14 cellular contexts compared by ENCODE assay signal in the genomic region with DNA sequence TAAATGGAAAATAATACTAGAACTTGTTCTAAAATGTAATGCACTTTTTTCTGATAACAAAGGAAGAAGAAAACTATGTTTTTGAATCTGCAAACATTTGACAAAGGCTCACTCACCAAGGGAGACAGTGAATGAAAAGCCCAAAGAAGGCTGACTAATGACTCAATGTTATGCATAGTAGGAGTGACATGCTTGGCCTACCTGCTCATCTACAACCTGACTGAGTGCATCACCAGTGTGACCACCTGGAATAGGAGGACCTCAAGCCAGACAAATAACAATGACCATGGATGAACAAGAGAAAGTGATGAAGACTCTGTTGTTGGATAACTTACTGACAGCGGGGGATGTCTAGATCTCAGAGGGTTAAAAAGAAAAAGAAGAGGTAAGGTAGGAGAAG.
DNase-seq lines count a peak whose midpoint lies in the region; ATAC-seq, FAIRE-seq and TF ChIP-seq lines count a peak whose summit lies in the region.
"Had no signal": no experiment of that assay in that cellular context is flagged by ENCODE, and none has a peak within 500 bp of the region (broad histone marks: within the 10 kb centered on the region; RNA-seq: fewer than 3 reads in every experiment).

No MANE protein-coding gene starts in this region.

- CTCF ChIA-PET in IMR-90 (lab: Yijun Ruan, JAX) = no interaction called here
- CTCF ChIA-PET in H1 (lab: Charles Lee; ENCODE audit: partially characterized antibody) = no interaction called here

- H2AFZ ChIP-seq in H9 (ENCODE audit: low read length) (no peak overlapping the region), IMR-90 (replicated peaks; ENCODE audit: low read length, poor library complexity) (no peak overlapping the region), H1 (ENCODE audit: low read length) (no peak overlapping the region), keratinocyte (ENCODE audit: control insufficient read depth, low read length) (no peak overlapping the region)

- H3K79me2 ChIP-seq in H9 (ENCODE audit: insufficient read depth, low read length) (no peaks in the 10 kb centered on the region), H1 (ENCODE audit: control insufficient read depth in 1 of 2, insufficient read depth in 2 of 2, low read length in 2 of 2) (no peaks in the 10 kb centered on the region), keratinocyte (ENCODE audit: control insufficient read depth, insufficient read depth, low read length) (no peaks in the 10 kb centered on the region)

- no TSS peak for BruUV-seq in IMR-90 (replicated peaks; lab: Mats Ljungman, UMichigan)

- H3K14ac ChIP-seq in H9 (ENCODE audit: insufficient read depth, low read length) (no peak overlapping the region), IMR-90 (replicated peaks; ENCODE audit: low read depth, low read length) (no peak overlapping the region), H1 (ENCODE audit: insufficient read length) (no peak overlapping the region)

- H3K9ac ChIP-seq in H9 (ENCODE audit: extremely low read depth, insufficient read length, low read length) (no peak overlapping the region), IMR-90 (ENCODE audit: low read depth, low read length) (no peak overlapping the region), H1 (replicated peaks in 1 of 4; ENCODE audit: extremely low read depth in 1 of 4, low read depth in 3 of 4, low read length in 3 of 4) (no peak overlapping the region), keratinocyte (ENCODE audit: control insufficient read depth, extremely low read depth, insufficient read depth, low read length) (no peak overlapping the region)
- H3K9ac ChIP-seq: BLaER1 treated with 17β-estradiol and CSF1 and Interleukin-3, amounts not matched to agents 10 nM and 100 nM had no signal

- H3K23ac ChIP-seq in H9 (ENCODE audit: insufficient read length, low read depth, low read length) (no peak overlapping the region), IMR-90 (ENCODE audit: low read depth, low read length) (no peak overlapping the region), H1 (ENCODE audit: insufficient read length) (no peak overlapping the region)

- H2BK12ac ChIP-seq in H9 (ENCODE audit: insufficient read length, low read depth, low read length) (no peak overlapping the region), H1 (ENCODE audit: low read depth, low read length) (no peak overlapping the region)

- H3K27me3 ChIP-seq in H9 (ENCODE audit: insufficient read depth, low read length) (no peaks in the 10 kb centered on the region), IMR-90 (ENCODE audit: control insufficient read depth, insufficient read depth, low read length) (no peaks in the 10 kb centered on the region), H1 (replicated peaks in 1 of 4; ENCODE audit: control insufficient read depth in 3 of 4, extremely low read depth in 1 of 4, insufficient read depth in 3 of 4, low read length in 3 of 4) (no peaks in the 10 kb centered on the region), keratinocyte (ENCODE audit: control insufficient read depth, extremely low read depth, insufficient read depth, low read length) (no peaks in the 10 kb centered on the region), body of pancreas (no peaks in the 10 kb centered on the region)
- H3K27me3 ChIP-seq: BLaER1 treated with 17β-estradiol and CSF1 and Interleukin-3, amounts not matched to agents 10 nM and 100 nM had no signal

- no peak overlapping the region for H3T11ph ChIP-seq in H9 (ENCODE audit: low read length)

- no peak for TF ChIP-seq POLR2A in IMR-90 (IDR thresholded peaks at IDR 0.05; ENCODE audit: low read depth, low read length)
- no peak for TF ChIP-seq POLR2A in H1 (IDR thresholded peaks at IDR 0.05; ENCODE audit: control extremely low read depth in 1 of 2, low read depth in 2 of 2, low read length in 2 of 2)
- TF ChIP-seq POLR2A in body of pancreas (IDR thresholded peaks at IDR 0.05) = no peak

- H4K20me1 ChIP-seq in H9 (ENCODE audit: control insufficient read depth, insufficient read depth, insufficient read length) = no peaks in the 10 kb centered on the region
- no peaks in the 10 kb centered on the region for H4K20me1 ChIP-seq in IMR-90 (ENCODE audit: insufficient read depth, low read length)
- H4K20me1 ChIP-seq in H1 (replicated peaks in 1 of 2; ENCODE audit: control insufficient read depth in 1 of 2, insufficient read depth in 2 of 2, low read length in 2 of 2) = no peaks in the 10 kb centered on the region
- no peaks in the 10 kb centered on the region for H4K20me1 ChIP-seq in keratinocyte (ENCODE audit: control insufficient read depth, extremely low read depth, insufficient read depth, low read length)
- H4K20me1 ChIP-seq: BLaER1 treated with 17β-estradiol and CSF1 and Interleukin-3, amounts not matched to agents 10 nM and 100 nM had no signal

- DNase-seq in H9 (no peak), IMR-90 (no peak), H1 (ENCODE audit: low read depth in 1 of 2, low spot score in 2 of 2) (no peak), keratinocyte (ENCODE audit: low read depth, low spot score) (no peak), T1000 (lab: John Stamatoyannopoulos, UW) (no peak), body of pancreas (no peak), amygdala (lab: John Stamatoyannopoulos, UW) (no peak), NCI-H69 (lab: John Stamatoyannopoulos, UW) (no peak)
- DNase-seq: ACHN; Calu3; CD4-positive, CD25-positive, alpha-beta regulatory T cell; DMS 273 treated with DMSO at 0.1 percent for 48 hours; H7 had no signal

- H2BK15ac ChIP-seq in H9 (ENCODE audit: low read depth, low read length) = no peak overlapping the region
- H2BK15ac ChIP-seq in IMR-90 (ENCODE audit: low read depth, low read length) = no peak overlapping the region
- no peak overlapping the region for H2BK15ac ChIP-seq in H1 (ENCODE audit: low read length)

- intact Hi-C loops in IMR-90 (cut with micrococcal nuclease) = no loop called here
- intact Hi-C loops in body of pancreas (cut with DNase I) = no loop called here

- H3K27me3 Mint-ChIP-seq in H9 (ENCODE audit: low read depth) = no peaks in the 10 kb centered on the region

- FAIRE-seq in H1 (lab: Jason Lieb, UNC) (no peak), keratinocyte (lab: Jason Lieb, UNC) (peak; percentile 43)

- H3K4me3 ChIP-seq in IMR-90 (ENCODE audit: insufficient read depth, low read depth, low read length) (no peak overlapping the region), H1 (ENCODE audit: extremely low read depth in 1 of 4, insufficient read depth in 2 of 4, low read depth in 3 of 4, low read length in 4 of 4) (no peak overlapping the region), keratinocyte (ENCODE audit: control insufficient read depth in 2 of 3, extremely low read depth in 1 of 3, insufficient read depth in 2 of 3, low read depth in 1 of 3, low read length in 3 of 3) (no peak overlapping the region), body of pancreas (no peak overlapping the region)
- H3K4me3 ChIP-seq: BLaER1 treated with 17β-estradiol and CSF1 and Interleukin-3, amounts not matched to agents 10 nM and 100 nM had no signal

- H3K9me3 ChIP-seq in H9 (ENCODE audit: control insufficient read depth, low read depth, low read length) = no peaks in the 10 kb centered on the region
- H3K9me3 ChIP-seq in IMR-90 (ENCODE audit: control insufficient read depth, insufficient read depth, low read length) = no peaks in the 10 kb centered on the region
- H3K9me3 ChIP-seq in H1 (ENCODE audit: insufficient read depth in 2 of 2, low read depth in 1 of 2, low read length in 1 of 2) = no peaks in the 10 kb centered on the region
- H3K9me3 ChIP-seq in keratinocyte (ENCODE audit: control insufficient read depth, low read depth, low read length) = no peaks in the 10 kb centered on the region
- H3K9me3 ChIP-seq in body of pancreas = no peaks in the 10 kb centered on the region
- H3K9me3 ChIP-seq: BLaER1 treated with 17β-estradiol and CSF1 and Interleukin-3, amounts not matched to agents 10 nM and 100 nM had no signal

- no peaks in the 10 kb centered on the region for H3K36me3 Mint-ChIP-seq in H9 (ENCODE audit: insufficient read depth in 1 of 3, low read depth in 3 of 3)
- H3K36me3 Mint-ChIP-seq: CD4-positive, CD25-positive, alpha-beta regulatory T cell had no signal

- peak overlapping the region in 2 of 3 experiments; percentile 2 to 34; a peak in 2 of 7 replicates for H3K27ac Mint-ChIP-seq in H9
- H3K27ac Mint-ChIP-seq: CD4-positive, CD25-positive, alpha-beta regulatory T cell had no signal

- H3K9me1 ChIP-seq in IMR-90 (ENCODE audit: insufficient read depth, low read length) (no peaks in the 10 kb centered on the region; the same call in 1 of the 2 replicates), keratinocyte (ENCODE audit: control insufficient read depth, extremely low read depth, insufficient read depth, low read length) (no peaks in the 10 kb centered on the region)

- H2BK5ac ChIP-seq in H9 (ENCODE audit: insufficient read length, low read length) (no peak overlapping the region), IMR-90 (ENCODE audit: low read depth, low read length, poor library complexity, severe bottlenecking) (no peak overlapping the region), H1 (ENCODE audit: low read depth, low read length) (no peak overlapping the region)

- no peak overlapping the region for H3K18ac ChIP-seq in H9 (ENCODE audit: insufficient read length, low read depth, low read length)
- no peak overlapping the region for H3K18ac ChIP-seq in IMR-90 (ENCODE audit: low read depth, low read length)
- H3K18ac ChIP-seq in H1 (ENCODE audit: extremely low read depth, low read length) = no peak overlapping the region; the same call in 1 of the 2 replicates

- POLR2A ChIA-PET in IMR-90 (lab: Charles Lee; ENCODE audit: unreplicated experiment) = no interaction called here
- POLR2A ChIA-PET in H1 (lab: Charles Lee; ENCODE audit: partially characterized antibody) = no interaction called here

- H3K79me1 ChIP-seq in H9 (ENCODE audit: insufficient read depth, low read depth, low read length, poor library complexity, severe bottlenecking) (no peaks in the 10 kb centered on the region), IMR-90 (ENCODE audit: low read depth in 1 of 2, low read length in 2 of 2) (no peaks in the 10 kb centered on the region), H1 (ENCODE audit: low read depth, low read length) (no peaks in the 10 kb centered on the region)

- H3K9me3 Mint-ChIP-seq in H9 = no peaks in the 10 kb centered on the region
- H3K9me3 Mint-ChIP-seq: CD4-positive, CD25-positive, alpha-beta regulatory T cell had no signal

- H4K5ac ChIP-seq in H9 (ENCODE audit: insufficient read length, low read depth, low read length) (no peak overlapping the region), IMR-90 (ENCODE audit: low read depth, low read length) (no peak overlapping the region), H1 (ENCODE audit: insufficient read length, low read depth, low read length) (no peak overlapping the region)

- H3K4me2 ChIP-seq in H9 (ENCODE audit: insufficient read depth, insufficient read length, low read length) (no peak overlapping the region), IMR-90 (ENCODE audit: low read depth, low read length) (no peak overlapping the region), H1 (ENCODE audit: insufficient read depth in 1 of 2, low read depth in 2 of 2, low read length in 2 of 2) (no peak overlapping the region), keratinocyte (ENCODE audit: control insufficient read depth, extremely low read depth, insufficient read depth, low read depth, low read length) (no peak overlapping the region)
- H3K4me2 ChIP-seq: BLaER1 treated with 17β-estradiol and CSF1 and Interleukin-3, amounts not matched to agents 10 nM and 100 nM had no signal

- H2AK5ac ChIP-seq in H9 (ENCODE audit: insufficient read length, low read length) (no peak overlapping the region), IMR-90 (ENCODE audit: low read depth, low read length) (0 out of 2 replicates have a peak overlapping the region, but pooled peaks have one; percentile 90), H1 (ENCODE audit: low read depth, low read length) (no peak overlapping the region)

- H3K27ac ChIP-seq in H9 (ENCODE audit: insufficient read length, low read depth, low read length) = no peak overlapping the region
- no peak overlapping the region for H3K27ac ChIP-seq in IMR-90 (ENCODE audit: insufficient read depth, low read length)
- H3K27ac ChIP-seq in H1 (ENCODE audit: low read depth, low read length) = no peak overlapping the region
- no peak overlapping the region for H3K27ac ChIP-seq in keratinocyte (ENCODE audit: control insufficient read depth, insufficient read depth, low read length)
- H3K27ac ChIP-seq in body of pancreas = no peak overlapping the region
- H3K27ac ChIP-seq: BLaER1 treated with 17β-estradiol and CSF1 and Interleukin-3, amounts not matched to agents 10 nM and 100 nM had no signal

- TF ChIP-seq RAD21 in IMR-90 (IDR thresholded peaks at IDR 0.05; ENCODE audit: low read length) (no peak), H1 (IDR thresholded peaks at IDR 0.05 in 1 of 2, conservative IDR thresholded peaks at IDR 0.05 in 1 of 2; ENCODE audit: low read depth in 2 of 2, low read length in 2 of 2) (no peak)

- TF ChIP-seq CTCF in H9 (conservative IDR thresholded peaks at IDR 0.05) (no peak), IMR-90 (conservative IDR thresholded peaks at IDR 0.05; ENCODE audit: low read depth, low read length) (no peak), H1 (IDR thresholded peaks at IDR 0.05; ENCODE audit: control extremely low read depth in 1 of 3, insufficient read depth in 1 of 3, low read depth in 1 of 3, low read length in 3 of 3) (no peak), keratinocyte (optimal IDR thresholded peaks at IDR 0.05 in 1 of 3, IDR thresholded peaks at IDR 0.05 in 1 of 3, conservative IDR thresholded peaks at IDR 0.05 in 1 of 3; ENCODE audit: extremely low read depth in 1 of 3, insufficient read depth in 2 of 3, low read length in 3 of 3) (no peak), body of pancreas (IDR thresholded peaks at IDR 0.05) (no peak)

- H4K8ac ChIP-seq in H9 (replicated peaks; ENCODE audit: insufficient read length, low read depth, low read length) = no peak overlapping the region
- H4K8ac ChIP-seq in IMR-90 (ENCODE audit: low read depth in 2 of 2, low read length in 2 of 2) = peak overlapping the region in 1 of 2 experiments; percentile 39; a peak in 1 of 4 replicates
- H4K8ac ChIP-seq in H1 (ENCODE audit: extremely low read depth, insufficient read depth, low read length) = no peak overlapping the region

- no peak for TF ChIP-seq EP300 in H1 (IDR thresholded peaks at IDR 0.05; ENCODE audit: borderline replicate concordance in 1 of 2, low read depth in 2 of 2, low read length in 2 of 2)

- no peak overlapping the region for H2BK120ac ChIP-seq in H9 (ENCODE audit: low read depth, low read length, poor library complexity, severe bottlenecking)
- peak overlapping the region; percentile 52; the same call in 1 of the 2 replicates for H2BK120ac ChIP-seq in IMR-90 (ENCODE audit: low read depth, low read length)
- H2BK120ac ChIP-seq in H1 (replicated peaks; ENCODE audit: low read depth, low read length) = no peak overlapping the region

- H3K4me1 Mint-ChIP-seq in H9 = peaks cover 16 to 29% of the 10 kb centered on the region in 2 experiments

- no CpG with 5 or more reads among the region's 1 CpG for WGBS in H9 (ENCODE audit: extremely low coverage, insufficient read length, low lambda C conversion rate)
- WGBS in IMR-90 (ENCODE audit: extremely low coverage in 2 of 2, insufficient read length in 1 of 2), 2 experiments = 80% methylated on average over 1 of the region's 1 CpG; no CpG with 5 or more reads in 1 of the 2 experiments
- WGBS in H1 (ENCODE audit: extremely low coverage in 1 of 2, insufficient coverage in 1 of 2, insufficient read length in 1 of 2, insufficient replicate concordance in 2 of 2, low coverage in 1 of 2, low lambda C conversion rate in 2 of 2, missing lambda C conversion rate in 1 of 2), 2 experiments = 100% methylated on average over 1 of the region's 1 CpG; no CpG with 5 or more reads in 1 of the 2 experiments
- WGBS in body of pancreas, 2 donors = 96% methylated on average over 1 of the region's 1 CpG

- no peak overlapping the region for H3K4ac ChIP-seq in H9 (ENCODE audit: low read depth, low read length)
- H3K4ac ChIP-seq in IMR-90 (ENCODE audit: low read depth, low read length) = peak overlapping the region; percentile 73; the same call in 1 of the 2 replicates
- no peak overlapping the region for H3K4ac ChIP-seq in H1 (replicated peaks; ENCODE audit: insufficient read length, low read depth, low read length)

- no peak overlapping the region for H3K4me3 Mint-ChIP-seq in H9
- H3K4me3 Mint-ChIP-seq: CD4-positive, CD25-positive, alpha-beta regulatory T cell had no signal

- H4K91ac ChIP-seq in H9 (ENCODE audit: insufficient read length, low read depth, low read length) = no peak overlapping the region
- H4K91ac ChIP-seq in IMR-90 (ENCODE audit: insufficient read depth, low read depth, low read length) = no peak overlapping the region
- H4K91ac ChIP-seq in H1 (replicated peaks; ENCODE audit: insufficient read length, low read length) = no peak overlapping the region

- dilution Hi-C loops in IMR-90 (cut with HindIII; ENCODE audit: low sequenced_read_pairs, unreplicated experiment) = no loop called here
- dilution Hi-C loops in keratinocyte (cut with MboI; ENCODE audit: extremely low pct_ligation_motif_present, low sequenced_read_pairs) = no loop called here

- H3K23me2 ChIP-seq in H9 (ENCODE audit: insufficient read length, low read depth, low read length, poor library complexity, severe bottlenecking) (no peaks in the 10 kb centered on the region), H1 (ENCODE audit: low read depth, low read length) (no peaks in the 10 kb centered on the region)

- no peak overlapping the region for H2AK9ac ChIP-seq in IMR-90 (replicated peaks; ENCODE audit: low read depth, low read length, poor library complexity)

- ATAC-seq in IMR-90 (ENCODE audit: low read depth) (no peak), body of pancreas (no peak)

- in situ Hi-C loops in IMR-90 (cut with MboI; ENCODE audit: low sequenced_read_pairs) = no loop called here

- no peaks in the 10 kb centered on the region for H3K36me3 ChIP-seq in IMR-90 (ENCODE audit: control insufficient read depth, insufficient read depth, low read length)
- H3K36me3 ChIP-seq in H1 (ENCODE audit: control insufficient read depth in 2 of 4, insufficient read depth in 4 of 4, low read length in 3 of 4) = no peaks in the 10 kb centered on the region
- no peaks in the 10 kb centered on the region for H3K36me3 ChIP-seq in keratinocyte (ENCODE audit: control insufficient read depth in 2 of 2, extremely low read depth in 1 of 2, insufficient read depth in 2 of 2, low read length in 2 of 2)
- no peaks in the 10 kb centered on the region for H3K36me3 ChIP-seq in body of pancreas (replicated peaks in 1 of 2; ENCODE audit: insufficient read depth in 1 of 2, low read depth in 2 of 2)
- H3K36me3 ChIP-seq: BLaER1 treated with 17β-estradiol and CSF1 and Interleukin-3, amounts not matched to agents 10 nM and 100 nM had no signal

- H3K4me1 ChIP-seq in H9 (ENCODE audit: insufficient read depth, low read length) (peaks cover 2% of the 10 kb centered on the region; the same call in 1 of the 2 replicates), IMR-90 (ENCODE audit: control insufficient read depth, insufficient read depth, low read length) (peaks cover 5% of the 10 kb centered on the region; the same call in 1 of the 2 replicates), H1 (replicated peaks in 1 of 4; ENCODE audit: control insufficient read depth in 3 of 4, insufficient read depth in 4 of 4, low read length in 3 of 4) (peaks cover 2 to 9% (median 6%) of the 10 kb centered on the region in 4 experiments; a peak in 3 of 7 replicates), keratinocyte (ENCODE audit: control insufficient read depth, extremely low read depth, insufficient read depth, low read length) (no peaks in the 10 kb centered on the region), body of pancreas (no peaks in the 10 kb centered on the region)

- H3K56ac ChIP-seq in H9 (ENCODE audit: insufficient read length, low read depth, low read length) = no peak overlapping the region
- H3K56ac ChIP-seq in IMR-90 (ENCODE audit: extremely low read depth, insufficient read depth, low read length) = no peak overlapping the region
- H3K56ac ChIP-seq in H1 (replicated peaks; ENCODE audit: insufficient read length, low read depth, low read length) = no peak overlapping the region

- no peak overlapping the region for H2BK20ac ChIP-seq in H9 (ENCODE audit: low read depth, low read length, poor library complexity, severe bottlenecking)
- peak overlapping the region; percentile 81 for H2BK20ac ChIP-seq in IMR-90 (ENCODE audit: low read depth, low read length)
- no peak overlapping the region for H2BK20ac ChIP-seq in H1 (ENCODE audit: low read length)
